14 cellular contexts compared by ENCODE assay signal in the genomic region with DNA sequence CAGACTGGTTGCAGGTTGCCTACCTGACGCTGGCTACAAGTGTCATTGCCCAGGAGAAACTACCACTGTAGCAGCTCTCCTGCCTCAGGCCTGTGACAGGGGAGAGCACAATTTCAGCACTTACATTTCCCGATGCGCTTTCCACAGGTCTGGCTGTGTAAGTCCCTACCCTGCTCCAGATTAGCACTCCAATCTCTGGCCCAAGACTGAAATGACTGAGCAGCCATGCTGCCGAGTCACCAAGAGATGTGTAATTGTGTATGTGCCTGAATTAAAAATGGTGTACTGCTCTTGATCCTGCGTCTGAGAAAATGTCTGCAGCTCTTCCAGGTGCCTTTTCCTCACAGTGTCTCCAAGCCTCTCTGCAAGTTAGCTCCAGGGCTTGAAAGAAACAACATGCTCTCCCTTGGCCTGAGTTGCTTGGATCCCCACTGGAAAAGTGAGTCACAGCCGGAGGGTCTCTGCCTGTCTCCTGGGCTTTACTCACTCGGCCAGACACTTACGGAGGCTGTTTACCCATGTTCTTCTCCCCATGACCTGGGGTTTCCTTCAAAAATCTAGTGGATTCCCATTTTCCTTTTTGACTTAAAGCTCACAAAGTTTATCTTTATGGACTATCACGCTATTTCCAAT.
"Had no signal": no experiment of that assay in that cellular context is flagged by ENCODE, and none has a peak within 500 bp of the region (broad histone marks: within the 10 kb centered on the region; RNA-seq: fewer than 3 reads in every experiment).

No MANE protein-coding gene starts in this region.

- H3K27me3 Mint-ChIP-seq: activated naive CD4-positive, alpha-beta T cell treated with anti-CD3 and anti-CD28 coated beads, Interleukin-2, amount 10 ng/mL, durations not matched to agents 7 days and 5 days; activated T-helper 17 cell treated with anti-CD3 and anti-CD28 coated beads, Interleukin-2, amount 50 U/mL, for 72 hours had no signal

- H3K4me1 ChIP-seq: tibial nerve had no signal

- H3K4me3 ChIP-seq: tibial nerve had no signal

- H3K27ac Mint-ChIP-seq: activated naive CD4-positive, alpha-beta T cell treated with anti-CD3 and anti-CD28 coated beads, Interleukin-2, amount 10 ng/mL, durations not matched to agents 7 days and 5 days; activated T-helper 17 cell treated with anti-CD3 and anti-CD28 coated beads, Interleukin-2, amount 50 U/mL, for 72 hours; natural killer cell had no signal

- H3K27me3 ChIP-seq: tibial nerve had no signal

- H3K36me3 ChIP-seq: tibial nerve had no signal

- H3K9me3 ChIP-seq: tibial nerve had no signal

- DNase-seq: activated CD4-positive, CD25-positive, alpha-beta regulatory T cell treated with anti-CD3 and anti-CD28 coated beads, Interleukin-2, amount 50 U/mL, for 72 hours; activated naive CD4-positive, alpha-beta T cell treated with anti-CD3 and anti-CD28 coated beads, Interleukin-2, amount 10 ng/mL, durations not matched to agents 7 days and 5 days; foreskin melanocyte; kidney glomerular epithelial cell; left ventricle myocardium superior; mesenchymal stem cell; natural killer cell; occipital lobe; stimulated activated CD4-positive, alpha-beta T cell treated with anti-CD3 and anti-CD28 coated beads, Interleukin-15, amount 100 ng/mL, for 24 hours; stimulated activated CD4-positive, alpha-beta T cell treated with anti-CD3 and anti-CD28 coated beads, Interleukin-4, amount 100 ng/mL, for 1 hour; stimulated activated naive CD4-positive, alpha-beta T cell; substantia nigra had no signal

- H3K36me3 Mint-ChIP-seq: activated naive CD4-positive, alpha-beta T cell treated with anti-CD3 and anti-CD28 coated beads, Interleukin-2, amount 10 ng/mL, durations not matched to agents 7 days and 5 days; natural killer cell had no signal

- H3K4me1 Mint-ChIP-seq: activated naive CD4-positive, alpha-beta T cell treated with anti-CD3 and anti-CD28 coated beads, Interleukin-2, amount 10 ng/mL, durations not matched to agents 7 days and 5 days; activated T-helper 17 cell treated with anti-CD3 and anti-CD28 coated beads, Interleukin-2, amount 50 U/mL, for 72 hours; natural killer cell had no signal

- ATAC-seq: activated T-helper 17 cell treated with anti-CD3 and anti-CD28 coated beads, Interleukin-2, amount 50 U/mL, for 72 hours; left ventricle myocardium superior; natural killer cell had no signal

- H3K4me3 Mint-ChIP-seq: activated naive CD4-positive, alpha-beta T cell treated with anti-CD3 and anti-CD28 coated beads, Interleukin-2, amount 10 ng/mL, durations not matched to agents 7 days and 5 days; activated T-helper 17 cell treated with anti-CD3 and anti-CD28 coated beads, Interleukin-2, amount 50 U/mL, for 72 hours; natural killer cell had no signal

- H3K27ac ChIP-seq: tibial nerve had no signal
